ENCODE assay signal across 11 cellular contexts in the genomic region with DNA sequence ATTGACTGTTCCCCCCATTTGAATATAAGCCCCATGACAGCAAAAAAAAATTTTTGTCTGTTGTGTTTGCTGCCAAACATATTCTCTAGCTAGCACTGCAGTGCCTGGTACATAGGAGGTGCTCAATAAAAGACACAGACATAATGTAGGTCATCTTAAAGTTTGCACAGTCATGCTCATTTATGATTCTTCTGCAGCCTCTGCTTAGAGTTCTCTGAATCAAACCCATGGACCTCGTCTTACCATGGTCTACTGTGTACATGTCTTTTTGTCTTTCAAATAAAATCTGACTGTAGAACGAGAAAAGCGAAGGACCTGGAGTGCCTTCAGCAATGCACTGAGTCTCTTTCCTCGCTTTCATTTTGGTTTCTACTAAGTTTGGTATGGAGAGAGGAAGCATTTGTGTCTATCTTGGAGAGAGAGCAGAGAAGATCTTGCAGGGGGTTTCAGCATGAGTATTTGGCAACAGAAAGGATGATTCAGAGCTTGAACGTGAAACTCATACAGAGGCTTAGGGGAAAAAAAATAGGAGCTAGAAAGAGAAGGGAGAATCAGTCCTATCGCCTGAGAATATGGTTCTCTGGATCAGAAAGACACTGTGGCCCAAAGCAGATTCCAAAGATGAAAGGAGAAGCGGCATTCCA. TPM values are rescaled to one million over a fixed set of nuclear protein-coding genes. Genes with fewer than 3 reads are reported as not detected.
DNase-seq lines count a peak whose midpoint lies in the region; ATAC-seq and TF ChIP-seq lines count a peak whose summit lies in the region.
"Had no signal": no experiment of that assay in that cellular context is flagged by ENCODE, and none has a peak within 500 bp of the region (broad histone marks: within the 10 kb centered on the region; RNA-seq: fewer than 3 reads in every experiment).

No MANE protein-coding gene starts in this region.

- H3K36me3 ChIP-seq in upper lobe of right lung: no peaks in the 10 kb centered on the region
- H3K36me3 ChIP-seq: Peyer's patch had no signal

- peak; percentile 88 to 91 for ATAC-seq in activated T-cell treated with anti-CD3 and anti-CD28 coated beads, Interleukin-2, amount 50 U/mL, for 72 hours (replicated peaks in 1 of 2)
- peak; percentile 77 for ATAC-seq in activated T-helper 17 cell treated with anti-CD3 and anti-CD28 coated beads, Interleukin-2, amount 50 U/mL, for 72 hours (replicated peaks)
- ATAC-seq in upper lobe of right lung (peak; percentile 49), GM21717 (IDR thresholded peaks at IDR 0.05; ENCODE audit: unreplicated experiment) (no peak), GM18517 (IDR thresholded peaks at IDR 0.05; ENCODE audit: unreplicated experiment) (no peak), GM19023 (IDR thresholded peaks at IDR 0.05; ENCODE audit: unreplicated experiment) (no peak)

- H3K9me3 Mint-ChIP-seq in activated T-cell treated with anti-CD3 and anti-CD28 coated beads, Interleukin-2, amount 50 U/mL, for 72 hours: peaks cover 2 to 3% of the 10 kb centered on the region in 2 donors
- H3K9me3 Mint-ChIP-seq in activated T-helper 17 cell treated with anti-CD3 and anti-CD28 coated beads, Interleukin-2, amount 50 U/mL, for 72 hours: no peaks in the 10 kb centered on the region

- H3K4me1 Mint-ChIP-seq in activated T-cell treated with anti-CD3 and anti-CD28 coated beads, Interleukin-2, amount 50 U/mL, for 72 hours (ENCODE audit: low read depth): peaks cover 8% of the 10 kb centered on the region
- no peaks in the 10 kb centered on the region for H3K4me1 Mint-ChIP-seq in activated T-helper 17 cell treated with anti-CD3 and anti-CD28 coated beads, Interleukin-2, amount 50 U/mL, for 72 hours

- intact Hi-C loops in upper lobe of right lung (cut with DNase I): no loop called here

- no peak for TF ChIP-seq CTCF in upper lobe of right lung (IDR thresholded peaks at IDR 0.05)

- H3K36me3 Mint-ChIP-seq in activated T-cell treated with anti-CD3 and anti-CD28 coated beads, Interleukin-2, amount 50 U/mL, for 72 hours (ENCODE audit: insufficient read depth in 2 of 2): peaks cover 0 to 4% of the 10 kb centered on the region in 2 donors
- H3K36me3 Mint-ChIP-seq in activated T-helper 17 cell treated with anti-CD3 and anti-CD28 coated beads, Interleukin-2, amount 50 U/mL, for 72 hours (ENCODE audit: low read depth): no peaks in the 10 kb centered on the region

- DNase-seq in activated T-cell treated with anti-CD3 and anti-CD28 coated beads, Interleukin-2, amount 50 U/mL, for 72 hours: no peak
- no peak for DNase-seq in activated T-cell treated with anti-CD3 and anti-CD28 coated beads, Interleukin-2, amount 50 U/mL, for 1 hour
- DNase-seq in iris pigment epithelial cell (ENCODE audit: low read depth): peak; percentile 92
- no peak for DNase-seq in upper lobe of right lung
- DNase-seq: activated CD4-positive, alpha-beta T cell treated with anti-CD3 and anti-CD28 coated beads, Interleukin-2, amount 50 U/mL, for 1 hour; Peyer's patch had no signal

- no peaks in the 10 kb centered on the region for H3K27me3 ChIP-seq in upper lobe of right lung
- H3K27me3 ChIP-seq: Peyer's patch had no signal

- no peak overlapping the region for H3K4me3 ChIP-seq in upper lobe of right lung
- H3K4me3 ChIP-seq: skin epidermis had no signal

- no peak overlapping the region for H3K27ac ChIP-seq in upper lobe of right lung

- no peaks in the 10 kb centered on the region for H3K27me3 Mint-ChIP-seq in activated T-cell treated with anti-CD3 and anti-CD28 coated beads, Interleukin-2, amount 50 U/mL, for 72 hours (ENCODE audit: low read depth)
- peaks cover 3% of the 10 kb centered on the region for H3K27me3 Mint-ChIP-seq in activated T-helper 17 cell treated with anti-CD3 and anti-CD28 coated beads, Interleukin-2, amount 50 U/mL, for 72 hours

- no peaks in the 10 kb centered on the region for H3K9me3 ChIP-seq in upper lobe of right lung
- H3K9me3 ChIP-seq: Peyer's patch had no signal

- no peak overlapping the region for H3K4me3 Mint-ChIP-seq in activated T-cell treated with anti-CD3 and anti-CD28 coated beads, Interleukin-2, amount 50 U/mL, for 72 hours
- H3K4me3 Mint-ChIP-seq in activated T-helper 17 cell treated with anti-CD3 and anti-CD28 coated beads, Interleukin-2, amount 50 U/mL, for 72 hours: no peak overlapping the region

- H3K4me1 ChIP-seq in upper lobe of right lung: peaks cover 5% of the 10 kb centered on the region
- H3K4me1 ChIP-seq: Peyer's patch had no signal

- H3K27ac Mint-ChIP-seq in activated T-cell treated with anti-CD3 and anti-CD28 coated beads, Interleukin-2, amount 50 U/mL, for 72 hours: no peak overlapping the region
- H3K27ac Mint-ChIP-seq in activated T-helper 17 cell treated with anti-CD3 and anti-CD28 coated beads, Interleukin-2, amount 50 U/mL, for 72 hours: no peak overlapping the region

RNA-seq across cellular contexts. Expression of a gene that starts 38.8 kb away (rescaled TPM):
- total RNA-seq in activated T-cell treated with anti-CD3 and anti-CD28 coated beads, Interleukin-2, amount 50 U/mL, for 72 hours: 1 to 10 TPM in 1 of 2 donors, under 1 TPM in 1; 0.77 to 1.6 TPM
- total RNA-seq in activated T-helper 17 cell treated with anti-CD3 and anti-CD28 coated beads, Interleukin-2, amount 50 U/mL, for 72 hours: 1 to 10 TPM in 1 of 2 donors, under 1 TPM in 1; 0.63 to 1.0 TPM
- 11.3 TPM for total RNA-seq in upper lobe of right lung

Comparison
In these comparisons a context has a peak if more than half of its experiments do, and no peak if none do; other contexts are left out.
1. ATAC-seq: peak in activated T-cell treated with anti-CD3 and anti-CD28 coated beads, Interleukin-2, amount 50 U/mL, for 72 hours (2 of 2), activated T-helper 17 cell treated with anti-CD3 and anti-CD28 coated beads, Interleukin-2, amount 50 U/mL, for 72 hours (single experiment) and upper lobe of right lung (single experiment); none in GM21717 (single experiment), GM18517 (single experiment) and GM19023 (single experiment).